8 cellular contexts compared by ENCODE assay signal in the genomic region with DNA sequence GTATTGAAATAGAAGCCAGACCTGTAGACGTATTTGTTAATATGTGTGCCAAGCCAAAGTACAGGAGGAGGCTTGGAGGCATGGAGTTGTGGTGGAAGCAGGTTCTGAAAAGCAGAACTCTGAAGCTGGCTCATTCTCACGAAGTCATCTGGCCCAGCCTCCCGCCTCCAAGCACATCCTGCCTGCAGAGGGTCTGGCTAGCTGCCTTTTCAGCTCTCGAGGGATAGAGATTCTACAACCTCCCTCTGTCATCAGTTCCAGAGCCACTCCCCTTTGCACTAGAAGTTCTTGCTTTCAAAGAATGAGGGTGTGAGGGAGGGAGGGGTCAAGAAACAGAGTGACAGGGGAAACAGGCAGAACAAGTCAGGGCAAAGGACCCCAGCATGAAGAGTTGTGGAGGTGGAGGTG.
DNase-seq lines count a peak whose midpoint lies in the region; ATAC-seq, FAIRE-seq and TF ChIP-seq lines count a peak whose summit lies in the region.

No MANE protein-coding gene starts in this region.

- POLR2A ChIA-PET in H1 (lab: Charles Lee; ENCODE audit: partially characterized antibody) = interaction anchor here (0.6 to 1.5 kb wide), 3 partner anchors 15 to 129 kb away, joined by 3 read pairs; no protein-coding TSS in a partner anchor

- H3K9me3 ChIP-seq in H1 (ENCODE audit: insufficient read depth in 2 of 2, low read depth in 1 of 2, low read length in 1 of 2) (no peaks in the 10 kb centered on the region), SJCRH30 (replicated peaks) (no peaks in the 10 kb centered on the region)

- H3K36me3 ChIP-seq in H1 (ENCODE audit: control insufficient read depth in 2 of 4, insufficient read depth in 4 of 4, low read length in 3 of 4) (no peaks in the 10 kb centered on the region), SJCRH30 (no peaks in the 10 kb centered on the region)

- TF ChIP-seq CTCF in H1 (IDR thresholded peaks at IDR 0.05; ENCODE audit: control extremely low read depth in 1 of 3, insufficient read depth in 1 of 3, low read depth in 1 of 3, low read length in 3 of 3) = no peak

- no peak overlapping the region for H3K9ac ChIP-seq in H1 (replicated peaks in 1 of 4; ENCODE audit: extremely low read depth in 1 of 4, low read depth in 3 of 4, low read length in 3 of 4)

- H3K14ac ChIP-seq in H1 (ENCODE audit: insufficient read length) = no peak overlapping the region

- no peak for TF ChIP-seq EP300 in H1 (IDR thresholded peaks at IDR 0.05; ENCODE audit: borderline replicate concordance in 1 of 2, low read depth in 2 of 2, low read length in 2 of 2)

- no peaks in the 10 kb centered on the region for H3K27me3 ChIP-seq in H1 (replicated peaks in 1 of 4; ENCODE audit: control insufficient read depth in 3 of 4, extremely low read depth in 1 of 4, insufficient read depth in 3 of 4, low read length in 3 of 4)
- H3K27me3 ChIP-seq in SJCRH30 = 0 out of 2 replicates have a peak, but pooled peaks cover 4% of the 10 kb centered on the region

- no peak overlapping the region for H3K4me3 ChIP-seq in Jurkat, Clone E6-1 (ENCODE audit: low read length)
- H3K4me3 ChIP-seq in H1 (ENCODE audit: extremely low read depth in 1 of 4, insufficient read depth in 2 of 4, low read depth in 3 of 4, low read length in 4 of 4) (no peak overlapping the region; a peak in 1 of 8 replicates), SJCRH30 (no peak overlapping the region)

- no peak overlapping the region for H2BK15ac ChIP-seq in H1 (ENCODE audit: low read length)

- H3K56ac ChIP-seq in H1 (replicated peaks; ENCODE audit: insufficient read length, low read depth, low read length) = no peak overlapping the region

- ATAC-seq in activated naive CD4-positive, alpha-beta T cell treated with anti-CD3 and anti-CD28 coated beads, Interleukin-2, amount 50 U/mL, for 72 hours = peak; percentile 54 to 60

- FAIRE-seq in H1 (lab: Jason Lieb, UNC) = peak; percentile 74
- no peak for FAIRE-seq in H54 (lab: Jason Lieb, UNC)

- no peaks in the 10 kb centered on the region for H3K9me3 Mint-ChIP-seq in activated naive CD4-positive, alpha-beta T cell treated with anti-CD3 and anti-CD28 coated beads, Interleukin-2, amount 50 U/mL, for 72 hours

- peak overlapping the region; percentile 98 for H2BK20ac ChIP-seq in H1 (ENCODE audit: low read length)

- no peaks in the 10 kb centered on the region for H3K36me3 Mint-ChIP-seq in activated naive CD4-positive, alpha-beta T cell treated with anti-CD3 and anti-CD28 coated beads, Interleukin-2, amount 50 U/mL, for 72 hours

- H3K23ac ChIP-seq in H1 (ENCODE audit: insufficient read length) = no peak overlapping the region

- no peaks in the 10 kb centered on the region for H3K23me2 ChIP-seq in H1 (ENCODE audit: low read depth, low read length)

- TF ChIP-seq POLR2A in H1 (IDR thresholded peaks at IDR 0.05; ENCODE audit: control extremely low read depth in 1 of 2, low read depth in 2 of 2, low read length in 2 of 2) = peak in 1 of 2 experiments; percentile 42; a peak in 1 of 3 replicates
- TF ChIP-seq POLR2A in H54 (IDR thresholded peaks at IDR 0.05; ENCODE audit: low read depth, low read length) = no peak

- H3K4ac ChIP-seq in H1 (replicated peaks; ENCODE audit: insufficient read length, low read depth, low read length) = peak overlapping the region; percentile 24

- H3K27ac Mint-ChIP-seq in activated naive CD4-positive, alpha-beta T cell treated with anti-CD3 and anti-CD28 coated beads, Interleukin-2, amount 50 U/mL, for 72 hours = no peak overlapping the region

- H3K4me1 ChIP-seq in H1 (replicated peaks in 1 of 4; ENCODE audit: control insufficient read depth in 3 of 4, insufficient read depth in 4 of 4, low read length in 3 of 4) (peaks cover 3 to 14% (median 9%) of the 10 kb centered on the region in 4 experiments; a peak in 6 of 7 replicates), SJCRH30 (no peaks in the 10 kb centered on the region)

- CTCF ChIA-PET in H1 (lab: Charles Lee; ENCODE audit: partially characterized antibody) = interaction anchor here (0.7 to 2.3 kb wide), 10 partner anchors 8 to 407 kb away, joined by 3 to 9 read pairs (median 4); no protein-coding TSS in a partner anchor

- H4K91ac ChIP-seq in H1 (replicated peaks; ENCODE audit: insufficient read length, low read length) = no peak overlapping the region

- H2BK120ac ChIP-seq in H1 (replicated peaks; ENCODE audit: low read depth, low read length) = peak overlapping the region; percentile 34

- peak overlapping the region; percentile 91; the same call in 1 of the 2 replicates for H3K18ac ChIP-seq in H1 (ENCODE audit: extremely low read depth, low read length)

- no peak overlapping the region for H4K5ac ChIP-seq in H1 (ENCODE audit: insufficient read length, low read depth, low read length)

- H2AK5ac ChIP-seq in H1 (ENCODE audit: low read depth, low read length) = no peak overlapping the region

- no peak overlapping the region for H3K27ac ChIP-seq in H1 (ENCODE audit: low read depth, low read length)
- no peak overlapping the region for H3K27ac ChIP-seq in SJCRH30

- H3K79me2 ChIP-seq in H1 (ENCODE audit: control insufficient read depth in 1 of 2, insufficient read depth in 2 of 2, low read length in 2 of 2) = no peaks in the 10 kb centered on the region

- peak overlapping the region in 1 of 2 experiments; percentile 9; a peak in 2 of 4 replicates for H3K4me2 ChIP-seq in H1 (ENCODE audit: insufficient read depth in 1 of 2, low read depth in 2 of 2, low read length in 2 of 2)

- no peaks in the 10 kb centered on the region for H3K79me1 ChIP-seq in H1 (ENCODE audit: low read depth, low read length)

- H4K20me1 ChIP-seq in H1 (replicated peaks in 1 of 2; ENCODE audit: control insufficient read depth in 1 of 2, insufficient read depth in 2 of 2, low read length in 2 of 2) = no peaks in the 10 kb centered on the region

- whole genome bisulfite sequencing in H1 (ENCODE audit: extremely low coverage in 1 of 2, insufficient coverage in 1 of 2, insufficient read length in 1 of 2, insufficient replicate concordance in 2 of 2, low coverage in 1 of 2, low lambda C conversion rate in 2 of 2, missing lambda C conversion rate in 1 of 2), 2 experiments = 37% methylated on average over 4 of the region's 4 CpGs; no CpG with 5 or more reads in 1 of the 2 experiments

- no peak overlapping the region for H4K8ac ChIP-seq in H1 (ENCODE audit: extremely low read depth, insufficient read depth, low read length)

- no peak for DNase-seq in activated naive CD4-positive, alpha-beta T cell treated with anti-CD3 and anti-CD28 coated beads, Interleukin-2, amount 50 U/mL, for 72 hours (ENCODE audit: low spot score in 2 of 2)
- no peak for DNase-seq in activated naive CD4-positive, alpha-beta T cell treated with anti-CD3 and anti-CD28 coated beads, Interleukin-2, amount 50 U/mL, for 16 hours
- peak; percentile 63 for DNase-seq in Jurkat, Clone E6-1 (ENCODE audit: low read depth, low spot score)
- DNase-seq in H1 (ENCODE audit: low read depth in 1 of 2, low spot score in 2 of 2) = peak; percentile 43 to 61
- DNase-seq in myocyte (ENCODE audit: low read depth) = peak; percentile 47
- no peak for DNase-seq in SJCRH30
- DNase-seq in H54 (ENCODE audit: insufficient read length, low spot score) = no peak
- no peak for DNase-seq in stimulated activated naive CD4-positive, alpha-beta T cell (lab: John Stamatoyannopoulos, UW)

- peak overlapping the region; percentile 62 for H2AFZ ChIP-seq in H1 (ENCODE audit: low read length)

- H2BK12ac ChIP-seq in H1 (ENCODE audit: low read depth, low read length) = no peak overlapping the region

- no peak for TF ChIP-seq RAD21 in H1 (IDR thresholded peaks at IDR 0.05 in 1 of 2, conservative IDR thresholded peaks at IDR 0.05 in 1 of 2; ENCODE audit: low read depth in 2 of 2, low read length in 2 of 2)

- H2BK5ac ChIP-seq in H1 (ENCODE audit: low read depth, low read length) = peak overlapping the region; percentile 66; the same call in 1 of the 2 replicates

TF ChIP-seq in H1, 55 proteins besides CTCF, POLR2A, EP300 and RAD21:
- TF ChIP-seq ZNF274 (IDR thresholded peaks at IDR 0.05; ENCODE audit: borderline replicate concordance, extremely low read depth, low read length) = no peak
- TF ChIP-seq, protein P1, sequence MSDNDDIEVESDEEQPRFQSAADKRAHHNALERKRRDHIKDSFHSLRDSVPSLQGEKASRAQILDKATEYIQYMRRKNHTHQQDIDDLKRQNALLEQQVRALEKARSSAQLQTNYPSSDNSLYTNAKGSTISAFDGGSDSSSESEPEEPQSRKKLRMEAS (IDR thresholded peaks at IDR 0.05) = 0 out of 2 replicates have a peak, but pooled peaks have one; percentile 12
- no peak for TF ChIP-seq TAF1 (IDR thresholded peaks at IDR 0.05; ENCODE audit: low read depth, low read length)
- TF ChIP-seq MAFK (IDR thresholded peaks at IDR 0.05; ENCODE audit: low read depth, low read length) = no peak
- no peak for TF ChIP-seq YY1 (IDR thresholded peaks at IDR 0.05; ENCODE audit: low read depth, low read length)
- TF ChIP-seq RFX5 (IDR thresholded peaks at IDR 0.05; ENCODE audit: borderline replicate concordance, low read depth, low read length) = no peak
- no peak for TF ChIP-seq CTBP2 (IDR thresholded peaks at IDR 0.05; ENCODE audit: borderline replicate concordance, insufficient read depth, insufficient read length, low read length)
- TF ChIP-seq, protein P2, sequence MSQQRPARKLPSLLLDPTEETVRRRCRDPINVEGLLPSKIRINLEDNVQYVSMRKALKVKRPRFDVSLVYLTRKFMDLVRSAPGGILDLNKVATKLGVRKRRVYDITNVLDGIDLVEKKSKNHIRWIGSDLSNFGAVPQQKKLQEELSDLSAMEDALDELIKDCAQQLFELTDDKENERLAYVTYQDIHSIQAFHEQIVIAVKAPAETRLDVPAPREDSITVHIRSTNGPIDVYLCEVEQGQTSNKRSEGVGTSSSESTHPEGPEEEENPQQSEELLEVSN (IDR thresholded peaks at IDR 0.05) = peak; percentile 26; the same call in 1 of the 2 replicates
- TF ChIP-seq CHD1 (IDR thresholded peaks at IDR 0.05; ENCODE audit: low read depth, low read length) = no peak
- no peak for TF ChIP-seq POU5F1 (IDR thresholded peaks at IDR 0.05; ENCODE audit: low read depth, low read length)
- TF ChIP-seq TBP (IDR thresholded peaks at IDR 0.05; ENCODE audit: low read depth, low read length) = no peak
- TF ChIP-seq SP1 (IDR thresholded peaks at IDR 0.05; ENCODE audit: low read depth, low read length) = peak; percentile 43; the same call in 1 of the 2 replicates
- TF ChIP-seq TCF12 (IDR thresholded peaks at IDR 0.05; ENCODE audit: low read depth, low read length) = no peak
- TF ChIP-seq GTF2F1 (IDR thresholded peaks at IDR 0.05; ENCODE audit: borderline replicate concordance, low read depth, low read length) = no peak
- no peak for TF ChIP-seq SP4 (IDR thresholded peaks at IDR 0.05; ENCODE audit: low read length)
- no peak for TF ChIP-seq SIN3A (conservative IDR thresholded peaks at IDR 0.05 in 1 of 2, IDR thresholded peaks at IDR 0.05 in 1 of 2; ENCODE audit: low read depth in 1 of 2, low read length in 2 of 2)

Comparison
In these comparisons a context has a peak if more than half of its experiments do, and no peak if none do; other contexts are left out.
1. DNase-seq: peak in Jurkat, Clone E6-1 (single experiment), H1 (2 of 2) and myocyte (single experiment); none in activated naive CD4-positive, alpha-beta T cell treated with anti-CD3 and anti-CD28 coated beads, Interleukin-2, amount 50 U/mL, for 72 hours (0 of 2), activated naive CD4-positive, alpha-beta T cell treated with anti-CD3 and anti-CD28 coated beads, Interleukin-2, amount 50 U/mL, for 16 hours (single experiment), SJCRH30 (0 of 2), H54 (single experiment) and stimulated activated naive CD4-positive, alpha-beta T cell (0 of 6).